10 cellular contexts compared by ENCODE assay signal in the genomic region with DNA sequence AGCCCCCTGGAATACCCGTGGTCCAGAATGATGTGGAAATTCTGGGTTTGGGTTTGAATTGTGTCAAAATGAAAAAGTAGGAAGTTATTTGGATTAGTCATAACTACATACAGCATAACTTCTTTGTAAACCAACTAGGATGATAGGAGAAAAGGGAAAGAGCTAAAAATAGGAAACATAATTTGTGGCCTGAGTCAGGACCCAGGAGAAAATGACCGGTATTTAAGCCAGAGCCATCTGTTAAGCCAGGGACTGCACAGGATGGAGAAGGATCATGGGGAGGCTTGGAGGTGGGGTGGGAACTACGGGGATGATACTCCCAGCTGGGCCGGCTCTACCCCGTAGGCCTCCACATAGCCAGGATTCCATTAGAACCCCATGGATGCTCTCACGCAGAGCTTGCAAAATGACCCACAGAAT.
DNase-seq lines count a peak whose midpoint lies in the region; ATAC-seq and TF ChIP-seq lines count a peak whose summit lies in the region.
"Had no signal": no experiment of that assay in that cellular context is flagged by ENCODE, and none has a peak within 500 bp of the region (broad histone marks: within the 10 kb centered on the region; RNA-seq: fewer than 3 reads in every experiment).

No MANE protein-coding gene starts in this region.

- peak overlapping the region; percentile 74 for H3K4me2 ChIP-seq in PC-9

- H3K79me2 ChIP-seq in PC-9 (ENCODE audit: low read depth) = 0 out of 2 replicates have a peak, but pooled peaks cover 5% of the 10 kb centered on the region

- no peak overlapping the region for H3K27ac Mint-ChIP-seq in CD4-positive, alpha-beta memory T cell
- H3K27ac Mint-ChIP-seq: T-helper 1 cell treated with Interleukin-12 subunit alpha and Interleukin-12 subunit beta and Interleukin-4 antibody, amounts not matched to agents 30 μg/mL and 1 μg/mL, for 36 hours had no signal

- DNase-seq in CD1c-positive myeloid dendritic cell (ENCODE audit: extremely low spot score) (peak; percentile 65), PC-9 (peak in 1 of 2 experiments; percentile 75), esophagus muscularis mucosa (ENCODE audit: extremely low spot score) (no peak), NOMO-1 (lab: John Stamatoyannopoulos, UW; ENCODE audit: unreplicated experiment in 2 of 2) (no peak)
- no peak for DNase-seq in central memory CD4-positive, alpha-beta T cell
- DNase-seq in CD4-positive, alpha-beta memory T cell = no peak
- DNase-seq: NCI-H187 had no signal

- no peaks in the 10 kb centered on the region for H3K9me3 Mint-ChIP-seq in CD4-positive, alpha-beta memory T cell
- H3K9me3 Mint-ChIP-seq: T-helper 1 cell treated with Interleukin-12 subunit alpha and Interleukin-12 subunit beta and Interleukin-4 antibody, amounts not matched to agents 30 μg/mL and 1 μg/mL, for 36 hours had no signal

- H3K36me3 ChIP-seq in PC-9 (ENCODE audit: low read depth) (peaks cover 28% of the 10 kb centered on the region), esophagus muscularis mucosa (peaks cover 15 to 79% (median 46%) of the 10 kb centered on the region in 4 donors), rectal smooth muscle tissue (ENCODE audit: control insufficient read depth, insufficient read depth, low read length) (peaks cover 31% of the 10 kb centered on the region)
- H3K36me3 ChIP-seq in CD4-positive, alpha-beta memory T cell (ENCODE audit: insufficient read depth, low read length) = no peaks in the 10 kb centered on the region

- no peak for TF ChIP-seq POLR2A in esophagus muscularis mucosa (IDR thresholded peaks at IDR 0.05; ENCODE audit: low read depth)

- H3K9me3 ChIP-seq in PC-9 (ENCODE audit: insufficient read depth, low read depth) (no peaks in the 10 kb centered on the region), esophagus muscularis mucosa (no peaks in the 10 kb centered on the region)
- no peaks in the 10 kb centered on the region for H3K9me3 ChIP-seq in CD4-positive, alpha-beta memory T cell (ENCODE audit: control insufficient read depth in 1 of 2, low read length in 2 of 2)

- POLR2A ChIA-PET in PC-9 (lab: Charles Lee; ENCODE audit: unreplicated experiment) = interaction anchor here (0.6 to 0.7 kb wide), 2 partner anchors 12 to 55 kb away, joined by 3 to 7 read pairs; no protein-coding TSS in a partner anchor
- POLR2A ChIA-PET in CD4-positive, alpha-beta memory T cell (lab: Charles Lee; ENCODE audit: partially characterized antibody) = no interaction called here

- H3K4me1 ChIP-seq in PC-9 (replicated peaks; ENCODE audit: insufficient read depth) (peaks cover 23% of the 10 kb centered on the region), esophagus muscularis mucosa (peaks cover 13 to 55% (median 29%) of the 10 kb centered on the region in 4 donors), rectal smooth muscle tissue (ENCODE audit: control insufficient read depth, insufficient read depth, low read length) (peaks cover 7% of the 10 kb centered on the region)
- H3K4me1 ChIP-seq in CD4-positive, alpha-beta memory T cell (ENCODE audit: insufficient read depth, low read length) = peaks cover 28% of the 10 kb centered on the region

- no peaks in the 10 kb centered on the region for H4K20me1 ChIP-seq in PC-9 (ENCODE audit: insufficient read depth)

- no peak overlapping the region for H3K4me3 Mint-ChIP-seq in CD4-positive, alpha-beta memory T cell
- H3K4me3 Mint-ChIP-seq: T-helper 1 cell treated with Interleukin-12 subunit alpha and Interleukin-12 subunit beta and Interleukin-4 antibody, amounts not matched to agents 30 μg/mL and 1 μg/mL, for 36 hours had no signal

- H3K27me3 ChIP-seq in PC-9 (ENCODE audit: insufficient read depth, low read depth) = no peaks in the 10 kb centered on the region
- H3K27me3 ChIP-seq in esophagus muscularis mucosa = no peaks in the 10 kb centered on the region
- H3K27me3 ChIP-seq in rectal smooth muscle tissue (ENCODE audit: control insufficient read depth, insufficient read depth, low read length) = no peaks in the 10 kb centered on the region
- H3K27me3 ChIP-seq in CD4-positive, alpha-beta memory T cell (ENCODE audit: insufficient read depth, low read length) = no peaks in the 10 kb centered on the region

- no peaks in the 10 kb centered on the region for H3K27me3 Mint-ChIP-seq in CD4-positive, alpha-beta memory T cell

- peak overlapping the region; percentile 98 for H3K27ac ChIP-seq in PC-9
- peak overlapping the region; percentile 61 to 78 (median 71) for H3K27ac ChIP-seq in esophagus muscularis mucosa (replicated peaks in 1 of 4)
- peak overlapping the region; percentile 74 for H3K27ac ChIP-seq in rectal smooth muscle tissue (ENCODE audit: low read depth, low read length)
- no peak overlapping the region for H3K27ac ChIP-seq in CD4-positive, alpha-beta memory T cell (ENCODE audit: low read depth, low read length)

- TSS peak; percentile 45 for BruUV-seq in PC-9 (replicated peaks; lab: Mats Ljungman, UMichigan)

- no peak overlapping the region for H3K9ac ChIP-seq in rectal smooth muscle tissue (ENCODE audit: low read length)

- no peak for ATAC-seq in HG03460 (IDR thresholded peaks at IDR 0.05; ENCODE audit: unreplicated experiment)

- CTCF ChIA-PET in PC-9 (lab: Charles Lee) = interaction anchor here (0.7 kb wide), 1 partner anchor 823 kb away, joined by 4 read pairs; no protein-coding TSS in a partner anchor
- CTCF ChIA-PET in CD4-positive, alpha-beta memory T cell (lab: Charles Lee; ENCODE audit: partially characterized antibody) = interaction anchor here (23.8 kb wide), 1 partner anchor 98 kb away, joined by 726 read pairs; a partner anchor contains a TSS

- H3K4me3 ChIP-seq in PC-9 = peak overlapping the region; percentile 49; the same call in 1 of the 2 replicates
- no peak overlapping the region for H3K4me3 ChIP-seq in esophagus muscularis mucosa
- H3K4me3 ChIP-seq in rectal smooth muscle tissue (ENCODE audit: low read length) = no peak overlapping the region
- no peak overlapping the region for H3K4me3 ChIP-seq in CD4-positive, alpha-beta memory T cell (ENCODE audit: low read length in 2 of 2)

- 43% methylated on average over 4 of the region's 6 CpGs for WGBS in esophagus muscularis mucosa

- H2AFZ ChIP-seq in PC-9 = 0 out of 2 replicates have a peak overlapping the region, but pooled peaks have one; percentile 29

- H3K36me3 Mint-ChIP-seq in CD4-positive, alpha-beta memory T cell = no peaks in the 10 kb centered on the region

- intact Hi-C loops in PC-9 (cut with micrococcal nuclease; ENCODE audit: unreplicated experiment) (no loop called here), esophagus muscularis mucosa (cut with DNase I) (loop anchor here (5.0 kb wide), 1 partner anchor 34 kb away; no protein-coding TSS in a partner anchor)
- intact Hi-C loops in CD4-positive, alpha-beta memory T cell (cut with micrococcal nuclease) = no loop called here

- peaks cover 22 to 45% (median 26%) of the 10 kb centered on the region in 4 donors for H3K4me1 Mint-ChIP-seq in CD4-positive, alpha-beta memory T cell

- no peaks in the 10 kb centered on the region for H3K9me2 ChIP-seq in PC-9 (ENCODE audit: insufficient read depth)

- TF ChIP-seq EP300 in esophagus muscularis mucosa (IDR thresholded peaks at IDR 0.05) = no peak

- H3F3A ChIP-seq in PC-9 (ENCODE audit: insufficient read depth, low read depth) = peaks cover 27% of the 10 kb centered on the region

- no peak for TF ChIP-seq CTCF in PC-9 (conservative IDR thresholded peaks at IDR 0.05)
- no peak for TF ChIP-seq CTCF in esophagus muscularis mucosa (IDR thresholded peaks at IDR 0.05)
